Comparison of ENCODE assay signal across 10 cellular contexts in genomic region chr3:69282191-69282590, GRCh38.
DNase-seq lines count a peak whose midpoint lies in the region.
"Had no signal": no experiment of that assay in that cellular context is flagged by ENCODE, and none has a peak within 500 bp of the region (broad histone marks: within the 10 kb centered on the region; RNA-seq: fewer than 3 reads in every experiment).

No MANE protein-coding gene starts in this region.

- H3F3A ChIP-seq in GM23248 (ENCODE audit: insufficient read depth): no peaks in the 10 kb centered on the region

- POLR2A ChIA-PET in CD8-positive, alpha-beta memory T cell (lab: Charles Lee): no interaction called here

- no peaks in the 10 kb centered on the region for H4K20me1 ChIP-seq in GM23248 (ENCODE audit: insufficient read depth)

- peaks cover 8 to 23% (median 22%) of the 10 kb centered on the region in 3 donors for H3K4me1 Mint-ChIP-seq in CD8-positive, alpha-beta memory T cell
- H3K4me1 Mint-ChIP-seq in T-helper 2 cell treated with Interferon-gamma antibody and Interleukin-4, amounts not matched to agents 5 μg/mL and 100 μg/mL, for 36 hours (ENCODE audit: low read depth): peaks cover 5% of the 10 kb centered on the region

- no peaks in the 10 kb centered on the region for H3K9me3 ChIP-seq in CD8-positive, alpha-beta memory T cell (ENCODE audit: low read length)
- H3K9me3 ChIP-seq in GM23248 (ENCODE audit: low read depth): no peaks in the 10 kb centered on the region

- no peaks in the 10 kb centered on the region for H3K9me3 Mint-ChIP-seq in CD8-positive, alpha-beta memory T cell
- no peaks in the 10 kb centered on the region for H3K9me3 Mint-ChIP-seq in T-helper 2 cell treated with Interferon-gamma antibody and Interleukin-4, amounts not matched to agents 5 μg/mL and 100 μg/mL, for 36 hours

- H2AFZ ChIP-seq in GM23248: no peak overlapping the region

- H3K27ac Mint-ChIP-seq in CD8-positive, alpha-beta memory T cell: peak overlapping the region in 7 of 8 donors; percentile 2 to 52 (median 41)
- peak overlapping the region; percentile 17 for H3K27ac Mint-ChIP-seq in T-helper 2 cell treated with Interferon-gamma antibody and Interleukin-4, amounts not matched to agents 5 μg/mL and 100 μg/mL, for 36 hours
- H3K27ac Mint-ChIP-seq: CD14-positive monocyte had no signal

- no peaks in the 10 kb centered on the region for H3K9me2 ChIP-seq in GM23248 (ENCODE audit: insufficient read depth)

- H3K4me2 ChIP-seq in GM23248 (ENCODE audit: unreplicated experiment): no peak overlapping the region

- H3K27me3 ChIP-seq in CD8-positive, alpha-beta memory T cell (ENCODE audit: insufficient read depth, low read length, poor library complexity, severe bottlenecking): no peaks in the 10 kb centered on the region
- H3K27me3 ChIP-seq in GM23248 (replicated peaks; ENCODE audit: insufficient read depth): peaks cover 6% of the 10 kb centered on the region

- H3K79me2 ChIP-seq in GM23248 (ENCODE audit: insufficient read depth): no peaks in the 10 kb centered on the region

- CTCF ChIA-PET in CD8-positive, alpha-beta memory T cell (lab: Charles Lee): interaction anchor here (1.0 to 1.5 kb wide), 5 partner anchors 8 to 121 kb away, joined by 3 to 4 read pairs (median 3); no protein-coding TSS in a partner anchor

- no peaks in the 10 kb centered on the region for H3K27me3 Mint-ChIP-seq in CD8-positive, alpha-beta memory T cell
- no peaks in the 10 kb centered on the region for H3K27me3 Mint-ChIP-seq in T-helper 2 cell treated with Interferon-gamma antibody and Interleukin-4, amounts not matched to agents 5 μg/mL and 100 μg/mL, for 36 hours (ENCODE audit: low read depth)

- 63 to 74% methylated on average over 3 of the region's 3 CpGs for WGBS in GM23248 (ENCODE audit: low coverage in 1 of 2, low lambda C conversion rate in 2 of 2, missing lambda C conversion rate in 2 of 2), 2 experiments

- DNase-seq in CD8-positive, alpha-beta memory T cell: peak in 4 of 5 donors; percentile 14 to 68 (median 49)
- DNase-seq in T-helper 2 cell treated with Interferon-gamma antibody and Interleukin-4, amounts not matched to agents 5 μg/mL and 100 μg/mL, for 36 hours (ENCODE audit: low spot score): peak; percentile 80
- DNase-seq in amniotic epithelial cell (ENCODE audit: low read depth): peak; percentile 61
- DNase-seq in stimulated activated CD4-positive, alpha-beta T cell treated with anti-CD3 and anti-CD28 coated beads, Interleukin-15, amount 100 ng/mL, for 1 hour (ENCODE audit: low read depth in 1 of 2, low spot score in 1 of 2): peak; percentile 4 to 44
- DNase-seq in mesenteric fat pad (ENCODE audit: low spot score): no peak
- no peak for DNase-seq in effector CD4-positive, alpha-beta T cell
- no peak for DNase-seq in GM23248
- DNase-seq in NCI-H748 treated with DMSO at 0.1 percent for 48 hours (lab: John Stamatoyannopoulos, UW): no peak
- DNase-seq: NCI-H2029 treated with DMSO at 0.1 percent for 48 hours had no signal

- H3K9ac ChIP-seq in GM23248: no peak overlapping the region

- H3K4me3 ChIP-seq in CD8-positive, alpha-beta memory T cell (ENCODE audit: low read length): no peak overlapping the region
- H3K4me3 ChIP-seq in GM23248: no peak overlapping the region

- peak overlapping the region in 6 of 7 donors; percentile 4 to 63 (median 25) for H3K4me3 Mint-ChIP-seq in CD8-positive, alpha-beta memory T cell
- no peak overlapping the region for H3K4me3 Mint-ChIP-seq in T-helper 2 cell treated with Interferon-gamma antibody and Interleukin-4, amounts not matched to agents 5 μg/mL and 100 μg/mL, for 36 hours
- H3K4me3 Mint-ChIP-seq: CD14-positive monocyte had no signal

- H3K27ac ChIP-seq in CD8-positive, alpha-beta memory T cell (ENCODE audit: low read depth, low read length): no peak overlapping the region
- no peak overlapping the region for H3K27ac ChIP-seq in GM23248

- in situ Hi-C loops in GM23248 (cut with MboI): no loop called here

- H3K36me3 Mint-ChIP-seq in CD8-positive, alpha-beta memory T cell: no peaks in the 10 kb centered on the region
- H3K36me3 Mint-ChIP-seq in T-helper 2 cell treated with Interferon-gamma antibody and Interleukin-4, amounts not matched to agents 5 μg/mL and 100 μg/mL, for 36 hours (ENCODE audit: low read depth): no peaks in the 10 kb centered on the region

- peaks cover 9% of the 10 kb centered on the region for H3K4me1 ChIP-seq in CD8-positive, alpha-beta memory T cell (ENCODE audit: insufficient read depth, low read length)
- no peaks in the 10 kb centered on the region for H3K4me1 ChIP-seq in GM23248 (ENCODE audit: insufficient read depth)

- H3K36me3 ChIP-seq in CD8-positive, alpha-beta memory T cell (ENCODE audit: insufficient read depth, low read length): no peaks in the 10 kb centered on the region
- H3K36me3 ChIP-seq in GM23248 (ENCODE audit: low read depth): no peaks in the 10 kb centered on the region

Comparison
In these comparisons a context has a peak if more than half of its experiments do, and no peak if none do; other contexts are left out.
1. DNase-seq: peak in CD8-positive, alpha-beta memory T cell (4 of 5), T-helper 2 cell treated with Interferon-gamma antibody and Interleukin-4, amounts not matched to agents 5 μg/mL and 100 μg/mL, for 36 hours (single experiment), amniotic epithelial cell (single experiment) and stimulated activated CD4-positive, alpha-beta T cell treated with anti-CD3 and anti-CD28 coated beads, Interleukin-15, amount 100 ng/mL, for 1 hour (2 of 2); none in mesenteric fat pad (single experiment), effector CD4-positive, alpha-beta T cell (single experiment), GM23248 (single experiment) and NCI-H748 treated with DMSO at 0.1 percent for 48 hours (single experiment).